Comparison of ENCODE assay signal across 10 cellular contexts in genomic region chr10:93859049-93859655, GRCh38. TPM values are rescaled to one million over a fixed set of nuclear protein-coding genes. Genes with fewer than 3 reads are reported as not detected.
DNase-seq lines count a peak whose midpoint lies in the region; ATAC-seq and TF ChIP-seq lines count a peak whose summit lies in the region.
"Had no signal": no experiment of that assay in that cellular context is flagged by ENCODE, and none has a peak within 500 bp of the region (broad histone marks: within the 10 kb centered on the region; RNA-seq: fewer than 3 reads in every experiment).

No MANE protein-coding gene starts in this region.

- no peak overlapping the region for H3K4me3 ChIP-seq in Caco-2 (ENCODE audit: low read depth, low read length)
- no peak overlapping the region for H3K4me3 ChIP-seq in thyroid gland (replicated peaks in 1 of 3)

- no peak overlapping the region for H3K27ac ChIP-seq in thyroid gland

- no peak for ATAC-seq in WTC11
- peak; percentile 37 for ATAC-seq in left lobe of liver

- TF ChIP-seq POLR2A in thyroid gland (IDR thresholded peaks at IDR 0.05): no peak

- H3K27me3 ChIP-seq in Caco-2 (replicated peaks; ENCODE audit: control insufficient read depth, insufficient read depth, low read length) (no peaks in the 10 kb centered on the region), thyroid gland (no peaks in the 10 kb centered on the region)

- H3K4me1 Mint-ChIP-seq in Caco-2 (ENCODE audit: low read depth, unreplicated experiment): no peaks in the 10 kb centered on the region
- 0 out of 2 replicates have a peak, but pooled peaks cover 2% of the 10 kb centered on the region for H3K4me1 Mint-ChIP-seq in WTC11
- H3K4me1 Mint-ChIP-seq in activated CD4-positive, alpha-beta memory T cell treated with anti-CD3 and anti-CD28 coated beads for 36 hours (ENCODE audit: low read depth): no peaks in the 10 kb centered on the region
- H3K4me1 Mint-ChIP-seq: IgD-negative memory B cell had no signal

- H3K27ac Mint-ChIP-seq in Caco-2 (ENCODE audit: unreplicated experiment) (no peak overlapping the region), WTC11 (no peak overlapping the region)
- H3K27ac Mint-ChIP-seq in activated CD4-positive, alpha-beta memory T cell treated with anti-CD3 and anti-CD28 coated beads for 36 hours: no peak overlapping the region
- H3K27ac Mint-ChIP-seq: IgD-negative memory B cell had no signal

- CTCF ChIA-PET in Caco-2 (lab: Charles Lee) (interaction anchor here (0.6 to 1.3 kb wide), 5 partner anchors 37 to 114 kb away, joined by 3 to 5 read pairs (median 4); no protein-coding TSS in a partner anchor), WTC11 (lab: Charles Lee) (interaction anchor here (0.5 to 2.3 kb wide), 9 partner anchors 21 to 157 kb away, joined by 3 to 21 read pairs (median 4); no protein-coding TSS in a partner anchor)
- CTCF ChIA-PET in activated CD4-positive, alpha-beta memory T cell treated with anti-CD3 and anti-CD28 coated beads for 36 hours (lab: Charles Lee): interaction anchor here (0.6 to 2.3 kb wide), 11 partner anchors 11 to 305 kb away, joined by 3 to 17 read pairs (median 5); partner anchors contain the start of gene FRA10AC1

- TF ChIP-seq CTCF in Caco-2 (IDR thresholded peaks at IDR 0.05; ENCODE audit: insufficient read depth in 1 of 2, low read depth in 1 of 2, low read length in 1 of 2, severe bottlenecking in 1 of 2, unreplicated experiment in 1 of 2) (peak; percentile 33 to 53), WTC11 (IDR thresholded peaks at IDR 0.05) (peak; percentile 13; the same call in 1 of the 2 replicates), thyroid gland (IDR thresholded peaks at IDR 0.05) (peak in 3 of 6 experiments; percentile 34 to 47 (median 41))

- 36 to 41% methylated on average over 3 of the region's 3 CpGs for WGBS in thyroid gland, 2 donors

- H3K4me1 ChIP-seq in Caco-2: peaks cover 12% of the 10 kb centered on the region
- no peaks in the 10 kb centered on the region for H3K4me1 ChIP-seq in thyroid gland

- H3K9me3 ChIP-seq in Caco-2 (peaks cover 4% of the 10 kb centered on the region; the same call in 1 of the 2 replicates), thyroid gland (no peaks in the 10 kb centered on the region)

- H3K36me3 ChIP-seq in Caco-2 (ENCODE audit: control insufficient read depth, insufficient read depth, low read length): no peaks in the 10 kb centered on the region
- H3K36me3 ChIP-seq in thyroid gland: no peaks in the 10 kb centered on the region

- H3K36me3 Mint-ChIP-seq in Caco-2 (ENCODE audit: insufficient read depth, unreplicated experiment): no peaks in the 10 kb centered on the region
- H3K36me3 Mint-ChIP-seq in WTC11: peaks cover 7% of the 10 kb centered on the region; the same call in 1 of the 2 replicates
- H3K36me3 Mint-ChIP-seq in activated CD4-positive, alpha-beta memory T cell treated with anti-CD3 and anti-CD28 coated beads for 36 hours: no peaks in the 10 kb centered on the region
- H3K36me3 Mint-ChIP-seq: IgD-negative memory B cell had no signal

- intact Hi-C loops in Caco-2 (cut with micrococcal nuclease; ENCODE audit: unreplicated experiment) (loop anchor here (1.0 to 2.0 kb wide), 2 partner anchors 38 to 112 kb away; no protein-coding TSS in a partner anchor), thyroid gland (cut with DNase I) (no loop called here)
- intact Hi-C loops in activated CD4-positive, alpha-beta memory T cell treated with anti-CD3 and anti-CD28 coated beads for 36 hours (cut with micrococcal nuclease): loop anchor here (2.0 kb wide), 1 partner anchor 304 kb away; no protein-coding TSS in a partner anchor

- DNase-seq in Caco-2 (peak in 1 of 2 experiments; percentile 12), HT-29 (ENCODE audit: low spot score) (peak; percentile 42), WTC11 (ENCODE audit: low spot score) (no peak), left lobe of liver (ENCODE audit: low spot score) (no peak), thyroid gland (no peak), NCI-H345 treated with DMSO at 0.1 percent for 48 hours (lab: John Stamatoyannopoulos, UW; ENCODE audit: unreplicated experiment) (no peak), C1 segment of cervical spinal cord (lab: John Stamatoyannopoulos, UW) (no peak)
- no peak for DNase-seq in activated CD4-positive, alpha-beta memory T cell treated with anti-CD3 and anti-CD28 coated beads for 36 hours
- DNase-seq: stimulated activated CD4-positive, alpha-beta T cell treated with anti-CD3 and anti-CD28 coated beads, Interleukin-15, amount 100 ng/mL, for 24 hours had no signal

- H3K4me3 Mint-ChIP-seq in Caco-2 (ENCODE audit: unreplicated experiment): no peak overlapping the region
- H3K4me3 Mint-ChIP-seq in WTC11: no peak overlapping the region
- no peak overlapping the region for H3K4me3 Mint-ChIP-seq in activated CD4-positive, alpha-beta memory T cell treated with anti-CD3 and anti-CD28 coated beads for 36 hours
- H3K4me3 Mint-ChIP-seq: IgD-negative memory B cell had no signal

- H3K27me3 Mint-ChIP-seq in Caco-2 (ENCODE audit: insufficient read depth, unreplicated experiment): no peaks in the 10 kb centered on the region
- peaks cover 82% of the 10 kb centered on the region for H3K27me3 Mint-ChIP-seq in WTC11 (ENCODE audit: low read depth)
- no peaks in the 10 kb centered on the region for H3K27me3 Mint-ChIP-seq in activated CD4-positive, alpha-beta memory T cell treated with anti-CD3 and anti-CD28 coated beads for 36 hours

- POLR2A ChIA-PET in Caco-2 (lab: Charles Lee): no interaction called here
- POLR2A ChIA-PET in WTC11 (lab: Charles Lee): interaction anchor here (0.6 kb wide), 1 partner anchor 454 kb away, joined by 3 read pairs; no protein-coding TSS in a partner anchor
- POLR2A ChIA-PET in activated CD4-positive, alpha-beta memory T cell treated with anti-CD3 and anti-CD28 coated beads for 36 hours (lab: Charles Lee): no interaction called here

- BruUV-seq in Caco-2 (replicated peaks; lab: Mats Ljungman, UMichigan): no TSS peak

- H3K9me3 Mint-ChIP-seq in Caco-2 (ENCODE audit: unreplicated experiment) (peaks cover 9% of the 10 kb centered on the region), WTC11 (peaks cover 20% of the 10 kb centered on the region)
- no peaks in the 10 kb centered on the region for H3K9me3 Mint-ChIP-seq in activated CD4-positive, alpha-beta memory T cell treated with anti-CD3 and anti-CD28 coated beads for 36 hours
- H3K9me3 Mint-ChIP-seq: IgD-negative memory B cell had no signal

TF ChIP-seq in WTC11, 78 proteins besides CTCF, POLR2A, EP300 and RAD21:
- TF ChIP-seq GRHL2 (CRISPR knock-in tag; IDR thresholded peaks at IDR 0.05; ENCODE audit: insufficient replicate concordance, severe bottlenecking) (no peak), TEAD4 (CRISPR knock-in tag; IDR thresholded peaks at IDR 0.05) (no peak)
TF ChIP-seq in WTC11: peak in this region for 0.

RNA-seq across cellular contexts. Expression of gene SLC35G1, which starts 34.6 kb away (rescaled TPM):
- total RNA-seq in Caco-2 (2022) (10.6 and 11.0 TPM in 2 replicates), WTC11 (2021) (5.1 to 6.6 TPM (median 5.3 TPM) in 3 replicates), left lobe of liver (2.9 TPM), thyroid gland (10 to 100 TPM in 1 of 4 donors, 1 to 10 TPM in 3; 7.3 to 12.8 (median 8.1) TPM)
- total RNA-seq in HT-29 (2014; rRNA removed; shearing (Covaris generic)): 6.2 and 7.5 TPM in 2 replicates
- total RNA-seq in activated CD4-positive, alpha-beta memory T cell treated with anti-CD3 and anti-CD28 coated beads for 36 hours: 1 to 10 TPM; 2.8 to 3.0 TPM
